8 cellular contexts compared by ENCODE assay signal in genomic region chr6:30556964-30557682, GRCh38.
DNase-seq lines count a peak whose midpoint lies in the region; ATAC-seq and TF ChIP-seq lines count a peak whose summit lies in the region.

PRR3 (plus strand) TSS chr6:30557295; CDS start chr6:30557345, 50 bp downstream.

- H3K4me2 ChIP-seq in OCI-LY3 (ENCODE audit: low read length), result peak within 1 kb of the TSS; percentile 87

- peak within 1 kb of the TSS; percentile 99 for H3K4me3 ChIP-seq in OCI-LY3 (ENCODE audit: low read length)
- H3K4me3 ChIP-seq in muscle layer of colon (ENCODE audit: low read depth in 1 of 2, low read length in 2 of 2), result peak within 1 kb of the TSS; percentile 88 to 98

- H3K36me3 ChIP-seq in OCI-LY3 (replicated peaks; ENCODE audit: low read depth, low read length) (peaks cover 12% of the 10 kb centered on the region), muscle layer of colon (ENCODE audit: insufficient read depth, low read length) (peaks cover 31% of the 10 kb centered on the region)

- peak; percentile 81 for TF ChIP-seq POLR2A in erythroblast (IDR thresholded peaks at IDR 0.05; ENCODE audit: low read length)

- H3K27ac Mint-ChIP-seq in stimulated activated effector memory CD8-positive, alpha-beta T cell treated with anti-CD3 and anti-CD28 coated beads, Interleukin-12 subunit alpha, Interleukin-12 subunit beta, amount 100 ng/mL, for 72 hours, result peak within 1 kb of the TSS; percentile 97

- H3K9me3 ChIP-seq in OCI-LY3 (ENCODE audit: insufficient read depth, low read length), result no peaks in the 10 kb centered on the region
- no peaks in the 10 kb centered on the region for H3K9me3 ChIP-seq in muscle layer of colon (ENCODE audit: low read length)

- DNase-seq in DMS114 treated with DMSO at 0.1 percent for 48 hours (lab: John Stamatoyannopoulos, UW; ENCODE audit: unreplicated experiment), result peak; percentile 95
- peak; percentile 71 for DNase-seq in HuH-7 (ENCODE audit: low spot score)
- peak; percentile 82 for DNase-seq in activated T-cell treated with anti-CD3 and anti-CD28 coated beads for 24 hours (ENCODE audit: low read depth)
- DNase-seq in erythroblast (lab: John Stamatoyannopoulos, UW), result peak; percentile 86 to 94
- DNase-seq in stimulated activated effector memory CD8-positive, alpha-beta T cell treated with anti-CD3 and anti-CD28 coated beads, Interleukin-12 subunit alpha, Interleukin-12 subunit beta, amount 100 ng/mL, for 72 hours (ENCODE audit: low spot score in 2 of 2), result peak; percentile 57 to 91

- peaks cover 95% of the 10 kb centered on the region for H3K36me3 Mint-ChIP-seq in stimulated activated effector memory CD8-positive, alpha-beta T cell treated with anti-CD3 and anti-CD28 coated beads, Interleukin-12 subunit alpha, Interleukin-12 subunit beta, amount 100 ng/mL, for 72 hours

- peak; percentile 65 for ATAC-seq in GM21515 (IDR thresholded peaks at IDR 0.05; ENCODE audit: unreplicated experiment)
- peak; percentile 85 for ATAC-seq in stimulated activated effector memory CD8-positive, alpha-beta T cell treated with anti-CD3 and anti-CD28 coated beads, Interleukin-12 subunit alpha, Interleukin-12 subunit beta, amount 100 ng/mL, for 72 hours

- peaks cover 4% of the 10 kb centered on the region for H4K20me1 ChIP-seq in OCI-LY3 (ENCODE audit: insufficient read depth, low read length)

- peak within 1 kb of the TSS; percentile 87; the same call in 1 of the 2 replicates for H2AFZ ChIP-seq in OCI-LY3 (ENCODE audit: low read depth, low read length)

- H3K27me3 ChIP-seq in OCI-LY3 (ENCODE audit: low read depth, low read length) (no peaks in the 10 kb centered on the region), muscle layer of colon (ENCODE audit: control insufficient read depth in 1 of 2, insufficient read depth in 2 of 2, low read length in 2 of 2) (no peaks in the 10 kb centered on the region)

- peaks cover 29% of the 10 kb centered on the region for H3K79me2 ChIP-seq in OCI-LY3 (ENCODE audit: low read length)

- H3K4me3 Mint-ChIP-seq in stimulated activated effector memory CD8-positive, alpha-beta T cell treated with anti-CD3 and anti-CD28 coated beads, Interleukin-12 subunit alpha, Interleukin-12 subunit beta, amount 100 ng/mL, for 72 hours, result peak within 1 kb of the TSS; percentile 88

- H3K4me1 Mint-ChIP-seq in stimulated activated effector memory CD8-positive, alpha-beta T cell treated with anti-CD3 and anti-CD28 coated beads, Interleukin-12 subunit alpha, Interleukin-12 subunit beta, amount 100 ng/mL, for 72 hours, result peaks cover 63% of the 10 kb centered on the region

- H3K27ac ChIP-seq in OCI-LY3 (ENCODE audit: low read length) (peak within 1 kb of the TSS; percentile 92), muscle layer of colon (ENCODE audit: low read depth, low read length) (peak within 1 kb of the TSS; percentile 99)

- H3K9ac ChIP-seq in OCI-LY3 (ENCODE audit: low read length) (peak within 1 kb of the TSS; percentile 99), muscle layer of colon (ENCODE audit: low read length) (peak within 1 kb of the TSS; percentile 92)

- H3K4me1 ChIP-seq in OCI-LY3 (ENCODE audit: low read length) (peaks cover 8% of the 10 kb centered on the region), muscle layer of colon (ENCODE audit: insufficient read depth, low read length) (peaks cover 20% of the 10 kb centered on the region)

- H3K9me3 Mint-ChIP-seq in stimulated activated effector memory CD8-positive, alpha-beta T cell treated with anti-CD3 and anti-CD28 coated beads, Interleukin-12 subunit alpha, Interleukin-12 subunit beta, amount 100 ng/mL, for 72 hours, result no peaks in the 10 kb centered on the region

- no peak for TF ChIP-seq CTCF in OCI-LY3 (IDR thresholded peaks at IDR 0.05; ENCODE audit: low read depth, low read length)

Comparison
In these comparisons a context has a peak if more than half of its experiments do, and no peak if none do; other contexts are left out.
1. Peak in every context shown above with its lines: DNase-seq, ATAC-seq, H3K4me3 ChIP-seq and H3K27ac ChIP-seq.